Comparison of ENCODE assay signal across 9 cellular contexts in genomic region chr5:7897014-7897600, GRCh38. TPM values are rescaled to one million over a fixed set of nuclear protein-coding genes. Genes with fewer than 3 reads are reported as not detected.
DNase-seq lines count a peak whose midpoint lies in the region; ATAC-seq and TF ChIP-seq lines count a peak whose summit lies in the region.
"Had no signal": no experiment of that assay in that cellular context is flagged by ENCODE, and none has a peak within 500 bp of the region (broad histone marks: within the 10 kb centered on the region; RNA-seq: fewer than 3 reads in every experiment).

No MANE protein-coding gene starts in this region.

- no peaks in the 10 kb centered on the region for H3K27me3 ChIP-seq in A673 (replicated peaks; ENCODE audit: insufficient read depth, low read depth, low read length, poor library complexity)

- CTCF ChIA-PET in A673 (lab: Charles Lee) = interaction anchor here (1.2 kb wide), 2 partner anchors 10 to 12 kb away, joined by 3 read pairs; no protein-coding TSS in a partner anchor
- CTCF ChIA-PET in activated CD4-positive, alpha-beta memory T cell treated with anti-CD3 and anti-CD28 coated beads, Interleukin-2, amount 10 ng/mL, durations not matched to agents 7 days and 5 days (lab: Charles Lee) = interaction anchor here (0.7 to 2.6 kb wide), 7 partner anchors 9 to 1083 kb away, joined by 3 to 28 read pairs (median 3); partner anchors contain the start of genes FASTKD3 and MTRR

- no peak for TF ChIP-seq POLR2A in GM18505 (IDR thresholded peaks at IDR 0.05; ENCODE audit: borderline replicate concordance, extremely low read depth, insufficient read depth, insufficient read length)

- H3K27me3 Mint-ChIP-seq in activated CD4-positive, alpha-beta memory T cell treated with anti-CD3 and anti-CD28 coated beads, Interleukin-2, amount 10 ng/mL, durations not matched to agents 7 days and 5 days = no peaks in the 10 kb centered on the region

- no TSS peak for BruUV-seq in A673 (replicated peaks; lab: Mats Ljungman, UMichigan)

- H3K4me3 ChIP-seq in A673 (ENCODE audit: low read depth, low read length, poor library complexity, severe bottlenecking) = no peak overlapping the region
- H3K4me3 ChIP-seq: thoracic aorta had no signal

- H3K27ac ChIP-seq in A673 (ENCODE audit: low read depth, low read length, poor library complexity, severe bottlenecking) = no peak overlapping the region
- H3K27ac ChIP-seq: thoracic aorta had no signal

- H3K4me1 ChIP-seq in A673 (ENCODE audit: insufficient read depth, low read length, poor library complexity, severe bottlenecking) = no peaks in the 10 kb centered on the region

- no peaks in the 10 kb centered on the region for H3K9me3 Mint-ChIP-seq in activated CD4-positive, alpha-beta memory T cell treated with anti-CD3 and anti-CD28 coated beads, Interleukin-2, amount 10 ng/mL, durations not matched to agents 7 days and 5 days

- no peak overlapping the region for H3K4me3 Mint-ChIP-seq in activated CD4-positive, alpha-beta memory T cell treated with anti-CD3 and anti-CD28 coated beads, Interleukin-2, amount 10 ng/mL, durations not matched to agents 7 days and 5 days

- ATAC-seq in GM18505 (IDR thresholded peaks at IDR 0.05; ENCODE audit: unreplicated experiment) = no peak
- no peak for ATAC-seq in GM18870 (IDR thresholded peaks at IDR 0.05; ENCODE audit: unreplicated experiment)

- H3K27ac Mint-ChIP-seq in activated CD4-positive, alpha-beta memory T cell treated with anti-CD3 and anti-CD28 coated beads, Interleukin-2, amount 10 ng/mL, durations not matched to agents 7 days and 5 days = no peak overlapping the region

- peaks cover 16% of the 10 kb centered on the region for H3K4me1 Mint-ChIP-seq in activated CD4-positive, alpha-beta memory T cell treated with anti-CD3 and anti-CD28 coated beads, Interleukin-2, amount 10 ng/mL, durations not matched to agents 7 days and 5 days

- no peaks in the 10 kb centered on the region for H3K9me3 ChIP-seq in A673 (ENCODE audit: low read depth, low read length, poor library complexity, severe bottlenecking)
- H3K9me3 ChIP-seq: thoracic aorta had no signal

- H3K36me3 Mint-ChIP-seq in activated CD4-positive, alpha-beta memory T cell treated with anti-CD3 and anti-CD28 coated beads, Interleukin-2, amount 10 ng/mL, durations not matched to agents 7 days and 5 days (ENCODE audit: low read depth) = peaks cover 86% of the 10 kb centered on the region

- TF ChIP-seq CTCF in A673 (conservative IDR thresholded peaks at IDR 0.05; ENCODE audit: low read depth, low read length) = peak; percentile 59
- peak; percentile 45; the same call in 1 of the 2 replicates for TF ChIP-seq CTCF in GM12874 (IDR thresholded peaks at IDR 0.05; ENCODE audit: insufficient read depth, low read depth, low read length)

- DNase-seq in A673 (ENCODE audit: low spot score) (peak; percentile 71), M059J (ENCODE audit: low read depth) (peak; percentile 33), iris pigment epithelial cell (ENCODE audit: low read depth) (peak; percentile 77), mucosa of gallbladder (ENCODE audit: low spot score) (no peak)
- DNase-seq in activated CD4-positive, alpha-beta memory T cell treated with anti-CD3 and anti-CD28 coated beads, Interleukin-2, amount 10 ng/mL, durations not matched to agents 7 days and 5 days = peak; percentile 38

- intact Hi-C loops in A673 (cut with micrococcal nuclease; ENCODE audit: unreplicated experiment) = no loop called here

- H3K36me3 ChIP-seq in A673 (ENCODE audit: insufficient read depth, low read length, poor library complexity, severe bottlenecking) = peaks cover 87% of the 10 kb centered on the region

- POLR2A ChIA-PET in A673 (lab: Charles Lee; ENCODE audit: low non-redundant PET) = no interaction called here
- POLR2A ChIA-PET in activated CD4-positive, alpha-beta memory T cell treated with anti-CD3 and anti-CD28 coated beads, Interleukin-2, amount 10 ng/mL, durations not matched to agents 7 days and 5 days (lab: Charles Lee) = no interaction called here

RNA-seq across cellular contexts. Expression of gene MTRR, which starts 28.2 kb away (rescaled TPM):
- total RNA-seq in A673 (2021) (44.4 and 57.1 TPM in 2 replicates), mucosa of gallbladder (42.9 TPM)
- 45.1 and 55.0 TPM in 2 replicates for total RNA-seq in M059J (2014; rRNA removed; shearing (Covaris generic))
- 10 to 100 TPM; 58.4 to 65.3 TPM for total RNA-seq in activated CD4-positive, alpha-beta memory T cell treated with anti-CD3 and anti-CD28 coated beads, Interleukin-2, amount 10 ng/mL, durations not matched to agents 7 days and 5 days

RNA-seq across cellular contexts. Expression of gene FASTKD3, which starts 28.3 kb away (rescaled TPM):
- 13.2 and 16.8 TPM in 2 replicates for total RNA-seq in A673 (2021)
- total RNA-seq in M059J (2014; rRNA removed; shearing (Covaris generic)) = 30.7 and 32.6 TPM in 2 replicates
- 10 to 100 TPM; 12.5 to 13.4 TPM for total RNA-seq in activated CD4-positive, alpha-beta memory T cell treated with anti-CD3 and anti-CD28 coated beads, Interleukin-2, amount 10 ng/mL, durations not matched to agents 7 days and 5 days
- total RNA-seq in mucosa of gallbladder = 5.5 TPM

RNA-seq across cellular contexts. Expression of gene CFAP90, which starts 46.2 kb away (rescaled TPM):
- not detected in 2 replicates for total RNA-seq in A673 (2021)
- 0.44 TPM in 1 of 2 replicates, not detected in the other for total RNA-seq in M059J (2014; rRNA removed; shearing (Covaris generic))
- not detected for total RNA-seq in activated CD4-positive, alpha-beta memory T cell treated with anti-CD3 and anti-CD28 coated beads, Interleukin-2, amount 10 ng/mL, durations not matched to agents 7 days and 5 days
- total RNA-seq in mucosa of gallbladder = not detected
- total RNA-seq: thoracic aorta had no signal
